ENCODE assay signal across 18 cellular contexts in the genomic region with DNA sequence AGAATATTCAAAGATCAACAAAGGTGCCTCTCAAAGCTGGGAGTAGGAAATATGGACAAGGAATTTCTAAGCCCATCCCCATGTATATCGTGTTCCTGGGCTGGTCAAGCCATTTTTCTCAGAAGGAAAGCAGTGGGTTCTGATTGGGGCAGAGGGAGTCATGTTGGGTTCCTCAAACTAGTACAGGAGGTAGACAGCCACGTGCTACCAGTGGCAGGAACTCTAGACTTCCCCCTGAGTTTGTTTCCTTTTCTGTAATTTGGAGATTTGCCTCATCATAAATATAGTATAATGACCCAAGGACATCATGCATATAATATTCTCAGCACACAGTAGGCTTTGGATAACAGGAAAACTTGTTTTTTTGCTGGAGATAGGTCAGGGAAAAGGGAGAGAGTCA. TPM values are rescaled to one million over a fixed set of nuclear protein-coding genes. Genes with fewer than 3 reads are reported as not detected.
A peak's percentile ranks its signal among the peaks of the same experiment; 100 is the strongest.
DNase-seq lines count a peak whose midpoint lies in the region; ATAC-seq, FAIRE-seq and TF ChIP-seq lines count a peak whose summit lies in the region.
"Had no signal": no experiment of that assay in that cellular context is flagged by ENCODE, and none has a peak within 500 bp of the region (broad histone marks: within the 10 kb centered on the region; RNA-seq: fewer than 3 reads in every experiment).

No MANE protein-coding gene starts in this region.

- dilution Hi-C loops in keratinocyte (cut with MboI; ENCODE audit: extremely low pct_ligation_motif_present, low sequenced_read_pairs) = no loop called here

- no peaks in the 10 kb centered on the region for H3K79me2 ChIP-seq in keratinocyte (ENCODE audit: control insufficient read depth, insufficient read depth, low read length)

- peak overlapping the region; percentile 24 for H3K27ac Mint-ChIP-seq in activated naive CD8-positive, alpha-beta T cell
- H3K27ac Mint-ChIP-seq in activated naive CD8-positive, alpha-beta T cell treated with anti-CD3 and anti-CD28 coated beads, Interleukin-2, amount 50 U/mL, for 24 hours = no peak overlapping the region
- H3K27ac Mint-ChIP-seq in T-helper 17 cell = peak overlapping the region; percentile 9
- no peak overlapping the region for H3K27ac Mint-ChIP-seq in type B pancreatic cell

- ATAC-seq in activated naive CD8-positive, alpha-beta T cell treated with anti-CD3 and anti-CD28 coated beads, Interleukin-2, amount 50 U/mL, for 24 hours = no peak
- no peak for ATAC-seq in T-helper 17 cell
- no peak for ATAC-seq in GM19397 (IDR thresholded peaks at IDR 0.05; ENCODE audit: unreplicated experiment)
- ATAC-seq: gastrocnemius medialis, lower lobe of right lung had no signal

- H3K9me3 Mint-ChIP-seq in activated naive CD8-positive, alpha-beta T cell (ENCODE audit: low read depth) = no peaks in the 10 kb centered on the region
- H3K9me3 Mint-ChIP-seq in activated naive CD8-positive, alpha-beta T cell treated with anti-CD3 and anti-CD28 coated beads, Interleukin-2, amount 50 U/mL, for 24 hours = no peaks in the 10 kb centered on the region
- no peaks in the 10 kb centered on the region for H3K9me3 Mint-ChIP-seq in type B pancreatic cell

- no peak for FAIRE-seq in keratinocyte (lab: Jason Lieb, UNC)

- TF ChIP-seq CTCF in keratinocyte (optimal IDR thresholded peaks at IDR 0.05 in 1 of 3, IDR thresholded peaks at IDR 0.05 in 1 of 3, conservative IDR thresholded peaks at IDR 0.05 in 1 of 3; ENCODE audit: extremely low read depth in 1 of 3, insufficient read depth in 2 of 3, low read length in 3 of 3) = no peak
- no peak for TF ChIP-seq CTCF in type B pancreatic cell (conservative IDR thresholded peaks at IDR 0.05)

- peak overlapping the region; percentile 53 for H2AFZ ChIP-seq in keratinocyte (ENCODE audit: control insufficient read depth, low read length)

- H3K9me1 ChIP-seq in keratinocyte (ENCODE audit: control insufficient read depth, extremely low read depth, insufficient read depth, low read length) = no peaks in the 10 kb centered on the region

- H3K4me1 ChIP-seq in keratinocyte (ENCODE audit: control insufficient read depth, extremely low read depth, insufficient read depth, low read length) = peaks cover 9% of the 10 kb centered on the region

- peaks cover 26% of the 10 kb centered on the region for H3K4me1 Mint-ChIP-seq in activated naive CD8-positive, alpha-beta T cell (ENCODE audit: low read depth)
- peaks cover 6% of the 10 kb centered on the region for H3K4me1 Mint-ChIP-seq in activated naive CD8-positive, alpha-beta T cell treated with anti-CD3 and anti-CD28 coated beads, Interleukin-2, amount 50 U/mL, for 24 hours
- H3K4me1 Mint-ChIP-seq in T-helper 17 cell (peaks cover 14% of the 10 kb centered on the region), type B pancreatic cell (ENCODE audit: unreplicated experiment) (peaks cover 5% of the 10 kb centered on the region)

- DNase-seq in activated naive CD8-positive, alpha-beta T cell treated with anti-CD3 and anti-CD28 coated beads, Interleukin-2, amount 50 U/mL, for 24 hours = no peak
- DNase-seq in T-helper 17 cell (no peak), keratinocyte (ENCODE audit: low read depth, low spot score) (no peak), type B pancreatic cell (ENCODE audit: extremely low spot score, unreplicated experiment) (no peak), NCI-H1048 (lab: John Stamatoyannopoulos, UW) (no peak), EL (no peak)
- DNase-seq: activated CD4-positive, CD25-positive, alpha-beta regulatory T cell; amniotic stem cell; DMS79; gastrocnemius medialis; lower lobe of right lung; NCI-H1694 treated with DMSO at 0.1 percent for 48 hours; stimulated activated CD4-positive, alpha-beta T cell treated with anti-CD3 and anti-CD28 coated beads, Interleukin-1b, Interleukin-23, amount 100 ng/mL, for 48 hours had no signal

- no peak overlapping the region for H3K4me2 ChIP-seq in keratinocyte (ENCODE audit: control insufficient read depth, extremely low read depth, insufficient read depth, low read depth, low read length)

- peak overlapping the region; percentile 63 for H3K4me3 Mint-ChIP-seq in activated naive CD8-positive, alpha-beta T cell
- no peak overlapping the region for H3K4me3 Mint-ChIP-seq in activated naive CD8-positive, alpha-beta T cell treated with anti-CD3 and anti-CD28 coated beads, Interleukin-2, amount 50 U/mL, for 24 hours
- H3K4me3 Mint-ChIP-seq in T-helper 17 cell (no peak overlapping the region), type B pancreatic cell (peak overlapping the region; percentile 46)

- no peak overlapping the region for H3K27ac ChIP-seq in keratinocyte (ENCODE audit: control insufficient read depth, insufficient read depth, low read length)
- H3K27ac ChIP-seq: gastrocnemius medialis, lower lobe of right lung, right lobe of liver, testis had no signal

- H3K27me3 ChIP-seq in keratinocyte (ENCODE audit: control insufficient read depth, extremely low read depth, insufficient read depth, low read length) = peaks cover 8% of the 10 kb centered on the region
- H3K27me3 ChIP-seq: right lobe of liver, testis had no signal

- no peaks in the 10 kb centered on the region for H3K36me3 Mint-ChIP-seq in activated naive CD8-positive, alpha-beta T cell
- no peaks in the 10 kb centered on the region for H3K36me3 Mint-ChIP-seq in activated naive CD8-positive, alpha-beta T cell treated with anti-CD3 and anti-CD28 coated beads, Interleukin-2, amount 50 U/mL, for 24 hours (ENCODE audit: low read depth)
- H3K36me3 Mint-ChIP-seq in T-helper 17 cell (ENCODE audit: low read depth) (peaks cover 2% of the 10 kb centered on the region), type B pancreatic cell (no peaks in the 10 kb centered on the region)

- no peak overlapping the region for H3K9ac ChIP-seq in keratinocyte (ENCODE audit: control insufficient read depth, extremely low read depth, insufficient read depth, low read length)

- peaks cover 4% of the 10 kb centered on the region for H3K27me3 Mint-ChIP-seq in activated naive CD8-positive, alpha-beta T cell
- H3K27me3 Mint-ChIP-seq in activated naive CD8-positive, alpha-beta T cell treated with anti-CD3 and anti-CD28 coated beads, Interleukin-2, amount 50 U/mL, for 24 hours = peaks cover 2% of the 10 kb centered on the region
- peaks cover 10% of the 10 kb centered on the region for H3K27me3 Mint-ChIP-seq in T-helper 17 cell
- H3K27me3 Mint-ChIP-seq in type B pancreatic cell = peaks cover 85% of the 10 kb centered on the region

- H3K4me3 ChIP-seq in keratinocyte (ENCODE audit: control insufficient read depth in 2 of 3, extremely low read depth in 1 of 3, insufficient read depth in 2 of 3, low read depth in 1 of 3, low read length in 3 of 3) = no peak overlapping the region
- H3K4me3 ChIP-seq: gastrocnemius medialis, lower lobe of right lung, right lobe of liver, testis had no signal

- no peaks in the 10 kb centered on the region for H4K20me1 ChIP-seq in keratinocyte (ENCODE audit: control insufficient read depth, extremely low read depth, insufficient read depth, low read length)

- H3K9me3 ChIP-seq in T-helper 17 cell (ENCODE audit: control insufficient read depth, low read length, poor library complexity, severe bottlenecking) = no peaks in the 10 kb centered on the region
- no peaks in the 10 kb centered on the region for H3K9me3 ChIP-seq in keratinocyte (ENCODE audit: control insufficient read depth, low read depth, low read length)
- H3K9me3 ChIP-seq: gastrocnemius medialis, lower lobe of right lung, right lobe of liver, testis had no signal

- no peaks in the 10 kb centered on the region for H3K36me3 ChIP-seq in keratinocyte (ENCODE audit: control insufficient read depth in 2 of 2, extremely low read depth in 1 of 2, insufficient read depth in 2 of 2, low read length in 2 of 2)
- H3K36me3 ChIP-seq: gastrocnemius medialis, lower lobe of right lung, right lobe of liver had no signal

RNA-seq across cellular contexts. Expression of a gene that starts 16.4 kb away (rescaled TPM):
- total RNA-seq in T-helper 17 cell = under 1 TPM in 1 of 2 donors, not detected in 1; 0.12 TPM
- polyA plus RNA-seq in keratinocyte = 2.6 to 4.4 TPM (median 2.9 TPM) in 3 replicates
- 3.1 TPM for polyA plus RNA-seq in keratinocyte (2011; ENCODE audit: low read depth)
- 0.75 and 1.4 TPM in 2 replicates for polyA plus RNA-seq in keratinocyte (2011; cell fraction: cytosol; rRNA removed)
- 13.4 and 16.7 TPM in 2 replicates for polyA plus RNA-seq in keratinocyte (2011; cell fraction: nucleus; rRNA removed)
- polyA plus RNA-seq in keratinocyte (2012; ENCODE audit: low replicate concordance) = 1.6 and 5.2 TPM in 2 replicates
- 2.7 to 7.4 TPM (median 4.1 TPM) in 3 replicates for polyA minus RNA-seq in keratinocyte
- polyA minus RNA-seq in keratinocyte (2011; cell fraction: cytosol; rRNA and poly(A)+ RNA removed) = not detected
- polyA minus RNA-seq in keratinocyte (2011; cell fraction: nucleus; rRNA and poly(A)+ RNA removed) = 6.0 and 6.5 TPM in 2 replicates
- total RNA-seq in type B pancreatic cell (ENCODE audit: low replicate concordance) = 25.3 and 40.0 TPM in 2 replicates
- total RNA-seq: OCI-LY7 had no signal

RNA-seq across cellular contexts. Expression of a gene that starts 28.2 kb away (rescaled TPM):
- total RNA-seq in T-helper 17 cell (10 to 100 TPM; 12.7 to 15.2 TPM), type B pancreatic cell (ENCODE audit: low replicate concordance) (2.1 and 2.7 TPM in 2 replicates)
- polyA plus RNA-seq in keratinocyte = 1.0 to 1.7 TPM (median 1.5 TPM) in 3 replicates
- 0.26 TPM for polyA plus RNA-seq in keratinocyte (2011; ENCODE audit: low read depth)
- 1.5 and 1.9 TPM in 2 replicates for polyA plus RNA-seq in keratinocyte (2011; cell fraction: cytosol; rRNA removed)
- 2.3 and 2.5 TPM in 2 replicates for polyA plus RNA-seq in keratinocyte (2011; cell fraction: nucleus; rRNA removed)
- polyA plus RNA-seq in keratinocyte (2012; ENCODE audit: low replicate concordance) = 1.9 and 2.0 TPM in 2 replicates
- polyA minus RNA-seq in keratinocyte = 1.9 to 7.4 TPM (median 2.8 TPM) in 3 replicates
- 3.8 TPM for polyA minus RNA-seq in keratinocyte (2011; cell fraction: cytosol; rRNA and poly(A)+ RNA removed)
- 1.5 and 3.4 TPM in 2 replicates for polyA minus RNA-seq in keratinocyte (2011; cell fraction: nucleus; rRNA and poly(A)+ RNA removed)

Comparison
In these comparisons a context has a peak if more than half of its experiments do, and no peak if none do; other contexts are left out.
1. H3K27ac Mint-ChIP-seq: peak in activated naive CD8-positive, alpha-beta T cell (single experiment) and T-helper 17 cell (single experiment); none in activated naive CD8-positive, alpha-beta T cell treated with anti-CD3 and anti-CD28 coated beads, Interleukin-2, amount 50 U/mL, for 24 hours (single experiment) and type B pancreatic cell (single experiment).
2. H3K4me3 Mint-ChIP-seq: peak in activated naive CD8-positive, alpha-beta T cell (single experiment) and type B pancreatic cell (single experiment); none in activated naive CD8-positive, alpha-beta T cell treated with anti-CD3 and anti-CD28 coated beads, Interleukin-2, amount 50 U/mL, for 24 hours (single experiment) and T-helper 17 cell (single experiment).
3. RNA of a gene that starts 16.4 kb away (total RNA-seq): 25.3 to 40.0 TPM in type B pancreatic cell; 0.12 TPM in T-helper 17 cell; every median in the first group is over 10 times any median in the second.